ENCODE assay signal across 10 cellular contexts in genomic region chr12:54051916-54052744, GRCh38. TPM values are rescaled to one million over a fixed set of nuclear protein-coding genes. Genes with fewer than 3 reads are reported as not detected.
DNase-seq lines count a peak whose midpoint lies in the region; ATAC-seq and TF ChIP-seq lines count a peak whose summit lies in the region.
"Had no signal": no experiment of that assay in that cellular context is flagged by ENCODE, and none has a peak within 500 bp of the region (broad histone marks: within the 10 kb centered on the region; RNA-seq: fewer than 3 reads in every experiment).

No MANE protein-coding gene starts in this region.

- TF ChIP-seq POLR2A in esophagus muscularis mucosa (IDR thresholded peaks at IDR 0.05; ENCODE audit: low read depth) (no peak), sigmoid colon (IDR thresholded peaks at IDR 0.05) (no peak)

- H3K27me3 ChIP-seq in esophagus muscularis mucosa (peaks cover 0 to 38% (median 2%) of the 10 kb centered on the region in 4 donors), sigmoid colon (peaks cover 47 to 87% (median 75%) of the 10 kb centered on the region in 3 donors), brain microvascular endothelial cell (replicated peaks) (peaks cover 84% of the 10 kb centered on the region)
- H3K27me3 ChIP-seq: ascending aorta had no signal

- H3K36me3 ChIP-seq in esophagus muscularis mucosa (no peaks in the 10 kb centered on the region), sigmoid colon (no peaks in the 10 kb centered on the region), brain microvascular endothelial cell (replicated peaks) (no peaks in the 10 kb centered on the region)
- H3K36me3 ChIP-seq: ascending aorta had no signal

- intact Hi-C loops in esophagus muscularis mucosa (cut with DNase I) (no loop called here), sigmoid colon (cut with DNase I) (loop anchor here (5.0 kb wide), 2 partner anchors 75 to 140 kb away; no protein-coding TSS in a partner anchor)

- peak; percentile 35 for DNase-seq in NCI-H1417 treated with DMSO at 0.1 percent for 48 hours (lab: John Stamatoyannopoulos, UW)
- no peak for DNase-seq in esophagus muscularis mucosa (ENCODE audit: extremely low spot score)
- DNase-seq in sigmoid colon, result no peak
- DNase-seq in NOMO-1 treated with DMSO at 0.1 percent for 48 hours (lab: John Stamatoyannopoulos, UW; ENCODE audit: unreplicated experiment), result no peak
- DNase-seq in superior temporal gyrus (ENCODE audit: extremely low spot score), result no peak
- DNase-seq in brain microvascular endothelial cell, result no peak
- DNase-seq: GOT3 had no signal

- H3K27ac ChIP-seq in esophagus muscularis mucosa (replicated peaks in 1 of 4), result peak overlapping the region; percentile 77 to 82 (median 79)
- H3K27ac ChIP-seq in sigmoid colon, result peak overlapping the region; percentile 58 to 69 (median 62)
- H3K27ac ChIP-seq in brain microvascular endothelial cell, result no peak overlapping the region

- no peak for TF ChIP-seq CTCF in GM12875 (IDR thresholded peaks at IDR 0.05; ENCODE audit: borderline replicate concordance, insufficient read depth, low read depth, low read length)
- TF ChIP-seq CTCF in esophagus muscularis mucosa (IDR thresholded peaks at IDR 0.05), result no peak
- no peak for TF ChIP-seq CTCF in sigmoid colon (IDR thresholded peaks at IDR 0.05)
- no peak for TF ChIP-seq CTCF in brain microvascular endothelial cell (IDR thresholded peaks at IDR 0.05; ENCODE audit: low read depth, low read length, missing control alignments)

- TF ChIP-seq EP300 in esophagus muscularis mucosa (IDR thresholded peaks at IDR 0.05) (no peak), sigmoid colon (IDR thresholded peaks at IDR 0.05) (no peak)

- in situ Hi-C loops in brain microvascular endothelial cell (cut with HindIII; ENCODE audit: low pct_ligation_motif_present, low sequenced_read_pairs), result no loop called here

- 73% methylated on average over 31 of the region's 31 CpGs for WGBS in esophagus muscularis mucosa
- 7% methylated on average over 31 of the region's 31 CpGs for WGBS in sigmoid colon, 2 donors

- H3K4me3 ChIP-seq in GM12875 (ENCODE audit: low read depth, low read length) (peak overlapping the region; percentile 90), esophagus muscularis mucosa (peak overlapping the region; percentile 74 to 88 (median 82)), sigmoid colon (no peak overlapping the region), brain microvascular endothelial cell (ENCODE audit: low read depth, low read length) (no peak overlapping the region)

- ATAC-seq in GM19455 (IDR thresholded peaks at IDR 0.05; ENCODE audit: unreplicated experiment), result no peak

- H3K4me1 ChIP-seq in esophagus muscularis mucosa, result peaks cover 13 to 60% (median 47%) of the 10 kb centered on the region in 4 donors
- peaks cover 0 to 46% (median 40%) of the 10 kb centered on the region in 4 donors for H3K4me1 ChIP-seq in sigmoid colon

- H3K9me3 ChIP-seq in esophagus muscularis mucosa (no peaks in the 10 kb centered on the region), sigmoid colon (no peaks in the 10 kb centered on the region)
- H3K9me3 ChIP-seq: ascending aorta had no signal

RNA-seq across cellular contexts. Expression of gene HOXC4, which starts 1.5 kb away (rescaled TPM):
- total RNA-seq in esophagus muscularis mucosa, result 1 to 10 TPM in 3 of 4 donors, under 1 TPM in 1; 0.83 to 3.6 (median 2.5) TPM
- total RNA-seq in sigmoid colon, result 1 to 10 TPM in 1 of 4 donors, under 1 TPM in 2, not detected in 1; 0.66 to 1.2 (median 0.71) TPM
- polyA plus RNA-seq in sigmoid colon, result under 1 TPM in 1 of 3 donors, not detected in 2; 0.38 TPM

RNA-seq across cellular contexts. Expression of gene HOXC5, which starts 19.3 kb away (rescaled TPM):
- total RNA-seq in esophagus muscularis mucosa, result 1 to 10 TPM in 1 of 4 donors, under 1 TPM in 1, not detected in 2; 0.83 to 2.0 TPM
- total RNA-seq in sigmoid colon, result 1 to 10 TPM in 1 of 4 donors, not detected in 3; 1.4 TPM
- polyA plus RNA-seq in sigmoid colon, result under 1 TPM in 1 of 3 donors, not detected in 2; 0.03 TPM
- total RNA-seq: ascending aorta had no signal

RNA-seq across cellular contexts. Expression of gene HOXC6, which starts 23.9 kb away (rescaled TPM):
- under 1 TPM in 3 of 4 donors, not detected in 1; 0.23 to 0.42 (median 0.32) TPM for total RNA-seq in esophagus muscularis mucosa
- not detected for total RNA-seq in sigmoid colon
- not detected for polyA plus RNA-seq in sigmoid colon

RNA-seq across cellular contexts. Expression of gene HOXC8, which starts 43.3 kb away (rescaled TPM):
- total RNA-seq in esophagus muscularis mucosa, result not detected
- total RNA-seq in sigmoid colon, result not detected
- polyA plus RNA-seq in sigmoid colon, result 1 to 10 TPM in 1 of 3 donors, not detected in 2; 1.8 TPM

RNA-seq across cellular contexts. Expression of gene HOXC9, which starts 52.2 kb away (rescaled TPM):
- not detected for total RNA-seq in esophagus muscularis mucosa
- total RNA-seq in sigmoid colon, result not detected
- under 1 TPM in 1 of 3 donors, not detected in 2; 0.04 TPM for polyA plus RNA-seq in sigmoid colon

Comparison
In these comparisons a context has a peak if more than half of its experiments do, and no peak if none do; other contexts are left out.
1. H3K4me3 ChIP-seq: peak in GM12875 (single experiment) and esophagus muscularis mucosa (4 of 4); none in sigmoid colon (0 of 4) and brain microvascular endothelial cell (single experiment).